In genomic region chr4:181261279-181261678, GRCh38 we compare ENCODE assay signal across 1 cellular context.
TF ChIP-seq lines count a peak whose summit lies in the region.

No MANE protein-coding gene starts in this region.

TF ChIP-seq in IMR-90, 13 proteins besides CTCF, POLR2A, EP300 and RAD21 (continued from another document):
- no peak for TF ChIP-seq CHD1 (IDR thresholded peaks at IDR 0.05; ENCODE audit: low read depth, low read length)
- no peak for TF ChIP-seq ELK1 (IDR thresholded peaks at IDR 0.05; ENCODE audit: borderline replicate concordance, low read depth, low read length)
